Comparison of ENCODE assay signal across 19 cellular contexts in the genomic region with DNA sequence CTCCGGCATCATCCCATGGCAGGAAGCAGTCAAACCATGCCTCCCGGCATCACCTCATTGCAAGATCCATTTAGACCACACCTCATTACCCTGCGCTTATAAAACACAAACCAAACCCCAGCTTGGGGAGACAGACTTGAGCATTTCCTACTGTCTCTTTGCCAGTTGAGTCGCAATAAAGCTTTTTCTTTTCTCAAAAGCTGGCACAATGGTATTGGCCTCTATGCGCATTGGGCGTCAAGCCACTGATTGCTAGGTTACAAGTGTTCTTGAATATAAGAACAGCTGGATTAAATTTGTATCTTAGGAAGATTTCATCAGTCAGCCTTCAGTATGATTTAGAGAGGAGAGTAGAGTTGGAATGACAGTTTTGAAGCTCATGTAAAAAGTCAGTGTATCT.
"Had no signal": no experiment of that assay in that cellular context is flagged by ENCODE, and none has a peak within 500 bp of the region (broad histone marks: within the 10 kb centered on the region; RNA-seq: fewer than 3 reads in every experiment).

No MANE protein-coding gene starts in this region.

- H3K27me3 Mint-ChIP-seq: activated naive CD8-positive, alpha-beta T cell had no signal

- H3K27ac Mint-ChIP-seq: activated naive CD8-positive, alpha-beta T cell; naive B cell; neural progenitor cell; progenitor cell of endocrine pancreas had no signal

- H3K4me1 Mint-ChIP-seq: naive B cell had no signal

- H3K4me3 ChIP-seq: cardiac muscle cell, heart left ventricle, neural progenitor cell, sigmoid colon, smooth muscle cell, upper lobe of right lung had no signal

- H3K4me3 Mint-ChIP-seq: activated naive CD8-positive, alpha-beta T cell; naive B cell; neural progenitor cell had no signal

- H3K36me3 Mint-ChIP-seq: activated naive CD8-positive, alpha-beta T cell; naive B cell; neural progenitor cell had no signal

- ATAC-seq: heart left ventricle, left colon, upper lobe of right lung had no signal

- H3K9me3 Mint-ChIP-seq: neural progenitor cell had no signal

- DNase-seq: activated CD4-positive, alpha-beta T cell treated with anti-CD3 and anti-CD28 coated beads, Interleukin-2, amount 50 U/mL, for 1 hour; activated gamma-delta T cell treated with Interleukin-2 at 50 U/mL for 16 hours; amygdala; heart left ventricle; islet precursor cell; left colon; naive B cell; retina; SIG-M5; sigmoid colon; SK-N-SH; stimulated activated CD4-positive, alpha-beta T cell treated with anti-CD3 and anti-CD28 coated beads, Interleukin-2, amount 100 ng/mL, for 48 hours; stimulated activated naive CD4-positive, alpha-beta T cell treated with Interleukin-2 at 50 U/mL for 16 hours; upper lobe of right lung had no signal
